12 cellular contexts compared by ENCODE assay signal in genomic region chr7:24824896-24825295, GRCh38.
DNase-seq lines count a peak whose midpoint lies in the region; ATAC-seq and TF ChIP-seq lines count a peak whose summit lies in the region.
"Had no signal": no experiment of that assay in that cellular context is flagged by ENCODE, and none has a peak within 500 bp of the region (broad histone marks: within the 10 kb centered on the region; RNA-seq: fewer than 3 reads in every experiment).

No MANE protein-coding gene starts in this region.

- no peaks in the 10 kb centered on the region for H3K9me3 ChIP-seq in cardiac muscle cell (ENCODE audit: low read depth)
- H3K9me3 ChIP-seq in uterus = no peaks in the 10 kb centered on the region
- H3K9me3 ChIP-seq in gastrocnemius medialis = no peaks in the 10 kb centered on the region
- H3K9me3 ChIP-seq: tibial artery had no signal

- no peaks in the 10 kb centered on the region; the same call in 1 of the 2 replicates for H3K36me3 Mint-ChIP-seq in WTC11
- H3K36me3 Mint-ChIP-seq in stimulated activated effector memory CD8-positive, alpha-beta T cell treated with anti-CD3 and anti-CD28 coated beads, Interleukin-12 subunit alpha, Interleukin-12 subunit beta, amount 100 ng/mL, for 72 hours = peaks cover 92% of the 10 kb centered on the region

- H3K27me3 Mint-ChIP-seq in WTC11 (ENCODE audit: low read depth) = no peaks in the 10 kb centered on the region
- H3K27me3 Mint-ChIP-seq: activated CD4-positive, alpha-beta T cell treated with anti-CD3 and anti-CD28 coated beads, Interleukin-2, amount 10 ng/mL, durations not matched to agents 24 days and 14 days had no signal

- H3K36me3 ChIP-seq in cardiac muscle cell (no peaks in the 10 kb centered on the region), uterus (no peaks in the 10 kb centered on the region), gastrocnemius medialis (no peaks in the 10 kb centered on the region)
- H3K36me3 ChIP-seq: tibial artery had no signal

- H3K27ac ChIP-seq in cardiac muscle cell = peak overlapping the region; percentile 23
- peak overlapping the region; percentile 12 to 34 for H3K27ac ChIP-seq in uterus
- H3K27ac ChIP-seq in gastrocnemius medialis = peak overlapping the region in 2 of 4 donors; percentile 21 to 36
- H3K27ac ChIP-seq: brain microvascular endothelial cell, tibial artery had no signal

- in situ Hi-C loops in gastrocnemius medialis (cut with MboI; ENCODE audit: low sequenced_read_pairs in 4 of 4) = loop anchor here in 2 of 4 donors (5.0 kb wide), 3 partner anchors 157 to 247 kb away; partner anchors contain the start of gene OSBPL3 (in 1 of the 2)

- H3K4me3 ChIP-seq in cardiac muscle cell (no peak overlapping the region), uterus (no peak overlapping the region), gastrocnemius medialis (no peak overlapping the region)
- H3K4me3 ChIP-seq: tibial artery had no signal

- DNase-seq in cardiac muscle cell (ENCODE audit: low read depth in 1 of 2, low spot score in 1 of 2) (no peak), cardiac septum (ENCODE audit: low spot score) (no peak), WTC11 (ENCODE audit: low spot score) (no peak), middle frontal gyrus (ENCODE audit: extremely low spot score, low spot score) (peak; percentile 51), uterus (no peak), gastrocnemius medialis (no peak)
- no peak for DNase-seq in stimulated activated effector memory CD8-positive, alpha-beta T cell treated with anti-CD3 and anti-CD28 coated beads, Interleukin-12 subunit alpha, Interleukin-12 subunit beta, amount 100 ng/mL, for 72 hours (ENCODE audit: low spot score in 2 of 2)
- DNase-seq in activated CD8-positive, alpha-beta memory T cell treated with anti-CD3 and anti-CD28 coated beads for 24 hours = no peak
- DNase-seq: activated CD4-positive, alpha-beta T cell treated with anti-CD3 and anti-CD28 coated beads, Interleukin-2, amount 10 ng/mL, durations not matched to agents 24 days and 14 days; brain microvascular endothelial cell; MM.1S; tibial artery had no signal

- POLR2A ChIA-PET in WTC11 (lab: Charles Lee) = no interaction called here

- peaks cover 49% of the 10 kb centered on the region for H3K4me1 ChIP-seq in cardiac muscle cell (ENCODE audit: low read depth)
- H3K4me1 ChIP-seq in uterus = no peaks in the 10 kb centered on the region
- H3K4me1 ChIP-seq in gastrocnemius medialis = peaks cover 23 to 37% of the 10 kb centered on the region in 2 donors

- H3K4me3 Mint-ChIP-seq in WTC11 = no peak overlapping the region
- no peak overlapping the region for H3K4me3 Mint-ChIP-seq in stimulated activated effector memory CD8-positive, alpha-beta T cell treated with anti-CD3 and anti-CD28 coated beads, Interleukin-12 subunit alpha, Interleukin-12 subunit beta, amount 100 ng/mL, for 72 hours
- H3K4me3 Mint-ChIP-seq: activated CD4-positive, alpha-beta T cell treated with anti-CD3 and anti-CD28 coated beads, Interleukin-2, amount 10 ng/mL, durations not matched to agents 24 days and 14 days had no signal

- no peak for TF ChIP-seq POLR2A in uterus (IDR thresholded peaks at IDR 0.05)
- no peak for TF ChIP-seq POLR2A in gastrocnemius medialis (IDR thresholded peaks at IDR 0.05)

- CTCF ChIA-PET in WTC11 (lab: Charles Lee) = interaction anchor here (0.8 to 1.8 kb wide), 2 partner anchors 12 to 268 kb away, joined by 3 to 6 read pairs; no protein-coding TSS in a partner anchor

- no peaks in the 10 kb centered on the region for H3K27me3 ChIP-seq in cardiac muscle cell
- no peaks in the 10 kb centered on the region for H3K27me3 ChIP-seq in uterus
- H3K27me3 ChIP-seq in gastrocnemius medialis = no peaks in the 10 kb centered on the region
- H3K27me3 ChIP-seq: brain microvascular endothelial cell, tibial artery had no signal

- intact Hi-C loops in cardiac septum (cut with DNase I) (no loop called here), uterus (cut with DNase I; ENCODE audit: low total_unique reads) (no loop called here), gastrocnemius medialis (cut with DNase I; ENCODE audit: low total_unique reads) (loop anchor here (10.0 kb wide), 1 partner anchor 60 kb away; no protein-coding TSS in a partner anchor)

- peaks cover 9% of the 10 kb centered on the region for H3K4me1 Mint-ChIP-seq in WTC11
- peaks cover 70% of the 10 kb centered on the region for H3K4me1 Mint-ChIP-seq in stimulated activated effector memory CD8-positive, alpha-beta T cell treated with anti-CD3 and anti-CD28 coated beads, Interleukin-12 subunit alpha, Interleukin-12 subunit beta, amount 100 ng/mL, for 72 hours

- peak overlapping the region; percentile 26; the same call in 1 of the 2 replicates for H3K27ac Mint-ChIP-seq in WTC11
- no peak overlapping the region for H3K27ac Mint-ChIP-seq in stimulated activated effector memory CD8-positive, alpha-beta T cell treated with anti-CD3 and anti-CD28 coated beads, Interleukin-12 subunit alpha, Interleukin-12 subunit beta, amount 100 ng/mL, for 72 hours
- H3K27ac Mint-ChIP-seq: activated CD4-positive, alpha-beta T cell treated with anti-CD3 and anti-CD28 coated beads, Interleukin-2, amount 10 ng/mL, durations not matched to agents 24 days and 14 days had no signal

- no peak for ATAC-seq in WTC11
- ATAC-seq in gastrocnemius medialis = no peak
- no peak for ATAC-seq in stimulated activated effector memory CD8-positive, alpha-beta T cell treated with anti-CD3 and anti-CD28 coated beads, Interleukin-12 subunit alpha, Interleukin-12 subunit beta, amount 100 ng/mL, for 72 hours

- no peaks in the 10 kb centered on the region for H3K9me3 Mint-ChIP-seq in WTC11
- H3K9me3 Mint-ChIP-seq in stimulated activated effector memory CD8-positive, alpha-beta T cell treated with anti-CD3 and anti-CD28 coated beads, Interleukin-12 subunit alpha, Interleukin-12 subunit beta, amount 100 ng/mL, for 72 hours = no peaks in the 10 kb centered on the region
- H3K9me3 Mint-ChIP-seq: activated CD4-positive, alpha-beta T cell treated with anti-CD3 and anti-CD28 coated beads, Interleukin-2, amount 10 ng/mL, durations not matched to agents 24 days and 14 days had no signal

- TF ChIP-seq CTCF in cardiac muscle cell (IDR thresholded peaks at IDR 0.05; ENCODE audit: low read depth, low read length) (no peak), WTC11 (IDR thresholded peaks at IDR 0.05) (no peak), uterus (IDR thresholded peaks at IDR 0.05) (no peak), gastrocnemius medialis (IDR thresholded peaks at IDR 0.05 in 4 of 5, conservative IDR thresholded peaks at IDR 0.05 in 1 of 5) (no peak)

TF ChIP-seq in WTC11, 78 proteins besides CTCF, POLR2A, EP300 and RAD21 (continues in another document):
- no peak for TF ChIP-seq ZNF423 (CRISPR knock-in tag; IDR thresholded peaks at IDR 0.05)
- TF ChIP-seq JUN (CRISPR knock-in tag; IDR thresholded peaks at IDR 0.05) = no peak
- no peak for TF ChIP-seq IRF1 (CRISPR knock-in tag; IDR thresholded peaks at IDR 0.05)
- no peak for TF ChIP-seq ZNF425 (CRISPR knock-in tag; conservative IDR thresholded peaks at IDR 0.05)
- no peak for TF ChIP-seq PREB (CRISPR knock-in tag; IDR thresholded peaks at IDR 0.05; ENCODE audit: borderline replicate concordance)
